22 cellular contexts compared by ENCODE assay signal in the genomic region with DNA sequence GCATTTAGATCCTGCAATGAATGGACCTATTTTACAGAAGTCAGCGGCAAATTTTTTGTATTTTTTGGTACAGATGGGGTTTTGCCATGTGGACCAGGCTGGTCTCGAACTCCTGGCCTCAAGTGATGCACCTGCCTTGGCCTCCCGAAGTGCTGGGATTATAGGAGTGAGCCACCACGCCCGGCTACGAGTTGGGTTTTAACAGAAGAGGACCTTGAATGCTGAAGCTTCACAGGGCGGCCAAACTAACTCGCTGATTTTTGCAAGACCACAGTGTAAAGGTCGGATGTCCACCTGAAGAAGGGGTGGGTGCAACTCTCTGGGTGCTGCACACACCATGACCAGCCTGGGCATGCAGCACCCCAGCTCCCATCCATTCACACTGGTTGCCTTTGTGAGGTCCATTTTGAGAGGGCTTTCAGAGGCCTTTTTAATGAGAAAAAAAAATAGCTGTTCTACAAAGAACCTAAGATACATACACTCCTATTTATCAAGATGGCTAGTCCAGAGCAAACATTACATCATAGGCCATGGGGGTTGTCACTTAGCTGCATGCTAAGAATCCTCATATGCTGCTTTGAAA. TPM values are rescaled to one million over a fixed set of nuclear protein-coding genes. Genes with fewer than 3 reads are reported as not detected.
DNase-seq lines count a peak whose midpoint lies in the region; ATAC-seq and TF ChIP-seq lines count a peak whose summit lies in the region.
"Had no signal": no experiment of that assay in that cellular context is flagged by ENCODE, and none has a peak within 500 bp of the region (broad histone marks: within the 10 kb centered on the region; RNA-seq: fewer than 3 reads in every experiment).

No MANE protein-coding gene starts in this region.

- H3K27ac Mint-ChIP-seq in progenitor cell of endocrine pancreas, result peak overlapping the region; percentile 74

- ATAC-seq in left lobe of liver (peak; percentile 90), HG03521 (IDR thresholded peaks at IDR 0.05; ENCODE audit: unreplicated experiment) (no peak)
- ATAC-seq: PC-3 had no signal

- H3K4me3 Mint-ChIP-seq in progenitor cell of endocrine pancreas (ENCODE audit: low read depth), result no peak overlapping the region

- peaks cover 19% of the 10 kb centered on the region for H3K36me3 Mint-ChIP-seq in progenitor cell of endocrine pancreas (ENCODE audit: insufficient read depth)

- H3K27me3 Mint-ChIP-seq in progenitor cell of endocrine pancreas, result no peaks in the 10 kb centered on the region

- H3K9me3 Mint-ChIP-seq in progenitor cell of endocrine pancreas (ENCODE audit: low read depth), result no peaks in the 10 kb centered on the region

- no peak for TF ChIP-seq CTCF in progenitor cell of endocrine pancreas (IDR thresholded peaks at IDR 0.05; ENCODE audit: unreplicated experiment)

- DNase-seq in DMS53 (lab: John Stamatoyannopoulos, UW), result peak; percentile 17
- DNase-seq in DMS53 treated with DMSO at 0.1 percent for 48 hours (lab: John Stamatoyannopoulos, UW; ENCODE audit: unreplicated experiment), result no peak
- DNase-seq in HuH-7 (ENCODE audit: low spot score), result peak; percentile 50
- DNase-seq in left lobe of liver (ENCODE audit: low spot score), result peak; percentile 59
- no peak for DNase-seq in progenitor cell of endocrine pancreas (ENCODE audit: low spot score, unreplicated experiment)
- no peak for DNase-seq in substantia nigra (lab: John Stamatoyannopoulos, UW)
- DNase-seq in middle frontal gyrus (ENCODE audit: extremely low spot score, low spot score), result no peak
- DNase-seq: ACHN; BE2C; DMS153; GOT3; NCI-H1048; NCI-H1417; NCI-H1694; NCI-H2029 treated with DMSO at 0.1 percent for 48 hours; NCI-H446 treated with DMSO at 0.1 percent for 48 hours; NCI-H526; NCI-H82; NK-92 treated with Interleukin-12 subunit alpha and Interleukin-12 subunit beta, amount 100 ng/mL, for 24 hours; PC-3 had no signal

- no peak overlapping the region for H3K27ac ChIP-seq in substantia nigra (ENCODE audit: low read depth, low read length, poor library complexity, severe bottlenecking)
- H3K27ac ChIP-seq: 22Rv1 had no signal

- H3K4me1 Mint-ChIP-seq in progenitor cell of endocrine pancreas (ENCODE audit: low read depth), result peaks cover 9% of the 10 kb centered on the region

RNA-seq across cellular contexts. Expression of a gene that starts 21.6 kb away (rescaled TPM):
- total RNA-seq in left lobe of liver, result 31.3 TPM
- 182 and 184 TPM in 2 replicates for total RNA-seq in progenitor cell of endocrine pancreas

Comparison
In these comparisons a context has a peak if more than half of its experiments do, and no peak if none do; other contexts are left out.
1. DNase-seq: peak in DMS53 (single experiment), HuH-7 (single experiment) and left lobe of liver (single experiment); none in DMS53 treated with DMSO at 0.1 percent for 48 hours (single experiment), progenitor cell of endocrine pancreas (single experiment), substantia nigra (0 of 49) and middle frontal gyrus (single experiment).